9 cellular contexts compared by ENCODE assay signal in genomic region chr2:203786912-203787311, GRCh38.
A peak's percentile ranks its signal among the peaks of the same experiment; 100 is the strongest.
DNase-seq lines count a peak whose midpoint lies in the region; ATAC-seq, FAIRE-seq and TF ChIP-seq lines count a peak whose summit lies in the region.
"Had no signal": no experiment of that assay in that cellular context is flagged by ENCODE, and none has a peak within 500 bp of the region (broad histone marks: within the 10 kb centered on the region; RNA-seq: fewer than 3 reads in every experiment).

No MANE protein-coding gene starts in this region.

- no peak overlapping the region for H3K27ac Mint-ChIP-seq in activated CD4-positive, alpha-beta T cell treated with anti-CD3 and anti-CD28 coated beads, Interleukin-2, amount 10 ng/mL, durations not matched to agents 24 days and 14 days

- ATAC-seq in GM21529 (IDR thresholded peaks at IDR 0.05; ENCODE audit: unreplicated experiment), result no peak
- ATAC-seq: activated T-cell treated with anti-CD3 and anti-CD28 coated beads, Interleukin-2, amount 50 U/mL, for 4 hours had no signal

- intact Hi-C loops in activated CD4-positive, alpha-beta T cell treated with anti-CD3 and anti-CD28 coated beads, Interleukin-2, amount 10 ng/mL, durations not matched to agents 24 days and 14 days (cut with micrococcal nuclease), result no loop called here

- peaks cover 36% of the 10 kb centered on the region for H3K4me1 Mint-ChIP-seq in activated CD4-positive, alpha-beta T cell treated with anti-CD3 and anti-CD28 coated beads, Interleukin-2, amount 10 ng/mL, durations not matched to agents 24 days and 14 days

- no peaks in the 10 kb centered on the region for H3K36me3 Mint-ChIP-seq in activated CD4-positive, alpha-beta T cell treated with anti-CD3 and anti-CD28 coated beads, Interleukin-2, amount 10 ng/mL, durations not matched to agents 24 days and 14 days (ENCODE audit: low read depth)

- no peak overlapping the region for H3K4me3 Mint-ChIP-seq in activated CD4-positive, alpha-beta T cell treated with anti-CD3 and anti-CD28 coated beads, Interleukin-2, amount 10 ng/mL, durations not matched to agents 24 days and 14 days
- H3K4me3 Mint-ChIP-seq: activated T-cell treated with anti-CD3 and anti-CD28 coated beads, Interleukin-2, amount 50 U/mL, for 4 hours had no signal

- H3K9me3 Mint-ChIP-seq in activated CD4-positive, alpha-beta T cell treated with anti-CD3 and anti-CD28 coated beads, Interleukin-2, amount 10 ng/mL, durations not matched to agents 24 days and 14 days, result peaks cover 5% of the 10 kb centered on the region
- H3K9me3 Mint-ChIP-seq: activated T-cell treated with anti-CD3 and anti-CD28 coated beads, Interleukin-2, amount 50 U/mL, for 4 hours had no signal

- H3K9me3 ChIP-seq in SJCRH30 (replicated peaks), result no peaks in the 10 kb centered on the region

- H3K4me3 ChIP-seq in cardiac fibroblast (replicated peaks in 1 of 2; ENCODE audit: low read depth in 2 of 2, low read length in 2 of 2), result no peak overlapping the region
- no peak overlapping the region for H3K4me3 ChIP-seq in SJCRH30

- H3K4me1 ChIP-seq in SJCRH30, result peaks cover 23% of the 10 kb centered on the region

- TF ChIP-seq CTCF in cardiac fibroblast (IDR thresholded peaks at IDR 0.05; ENCODE audit: low read depth, low read length), result no peak

- peak; percentile 52 for DNase-seq in Ammon's horn (ENCODE audit: low spot score)
- DNase-seq in NCI-H146 (lab: John Stamatoyannopoulos, UW), result peak; percentile 56
- DNase-seq in cardiac fibroblast (ENCODE audit: low read depth in 2 of 2), result peak; percentile 85 to 87
- DNase-seq in medulla oblongata (ENCODE audit: extremely low spot score), result peak; percentile 66
- DNase-seq in GM19239 (ENCODE audit: insufficient read length, low spot score), result no peak
- no peak for DNase-seq in SJCRH30
- no peak for DNase-seq in activated CD4-positive, alpha-beta T cell treated with anti-CD3 and anti-CD28 coated beads, Interleukin-2, amount 10 ng/mL, durations not matched to agents 24 days and 14 days
- DNase-seq: activated T-cell treated with anti-CD3 and anti-CD28 coated beads, Interleukin-2, amount 50 U/mL, for 4 hours had no signal

- no peak for FAIRE-seq in GM19239 (lab: Jason Lieb, UNC)

- no peaks in the 10 kb centered on the region for H3K27me3 Mint-ChIP-seq in activated CD4-positive, alpha-beta T cell treated with anti-CD3 and anti-CD28 coated beads, Interleukin-2, amount 10 ng/mL, durations not matched to agents 24 days and 14 days

- H3K36me3 ChIP-seq in SJCRH30, result no peaks in the 10 kb centered on the region

- H3K27ac ChIP-seq in SJCRH30, result no peak overlapping the region

- H3K27me3 ChIP-seq in SJCRH30, result no peaks in the 10 kb centered on the region

Comparison
In these comparisons a context has a peak if more than half of its experiments do, and no peak if none do; other contexts are left out.
1. DNase-seq: peak in Ammon's horn (single experiment), NCI-H146 (single experiment), cardiac fibroblast (2 of 2) and medulla oblongata (single experiment); none in GM19239 (single experiment), SJCRH30 (0 of 2) and activated CD4-positive, alpha-beta T cell treated with anti-CD3 and anti-CD28 coated beads, Interleukin-2, amount 10 ng/mL, durations not matched to agents 24 days and 14 days (single experiment).